In genomic region chr10:46296629-46297275, GRCh38 we compare ENCODE assay signal across 25 cellular contexts. TPM values are rescaled to one million over a fixed set of nuclear protein-coding genes. Genes with fewer than 3 reads are reported as not detected.
"Had no signal": no experiment of that assay in that cellular context is flagged by ENCODE, and none has a peak within 500 bp of the region (broad histone marks: within the 10 kb centered on the region; RNA-seq: fewer than 3 reads in every experiment).

No MANE protein-coding gene starts in this region.

- H3K9me3 ChIP-seq: colonic mucosa, esophagus squamous epithelium, ovary, tibial artery had no signal

- H3K27ac Mint-ChIP-seq: activated B cell treated with CpG ODN at 0.5 μM for 24 hours; activated CD4-positive, alpha-beta T cell treated with anti-CD3 and anti-CD28 coated beads, Interleukin-2, amount 10 ng/mL, durations not matched to agents 24 days and 14 days; activated naive CD8-positive, alpha-beta T cell treated with anti-CD3 and anti-CD28 coated beads for 36 hours; activated T-cell treated with anti-CD3 and anti-CD28 coated beads, Interleukin-2, amount 50 U/mL, for 72 hours; brain; stimulated activated naive B cell treated with anti-CD40 and anti-IgM and Interleukin-4, amounts not matched to agents 10 μg/mL and 1 μg/mL and 100 μg/mL, for 72 hours; T-helper 2 cell treated with Interferon-gamma antibody and Interleukin-4, amounts not matched to agents 5 μg/mL and 100 μg/mL, for 36 hours had no signal

- H3K27me3 Mint-ChIP-seq: activated naive CD8-positive, alpha-beta T cell treated with anti-CD3 and anti-CD28 coated beads for 36 hours had no signal

- H3K36me3 ChIP-seq: colonic mucosa, esophagus squamous epithelium, ovary, tibial artery had no signal

- H3K36me3 Mint-ChIP-seq: activated naive CD8-positive, alpha-beta T cell treated with anti-CD3 and anti-CD28 coated beads for 36 hours; brain; stimulated activated naive B cell treated with anti-CD40 and anti-IgM and Interleukin-4, amounts not matched to agents 10 μg/mL and 1 μg/mL and 100 μg/mL, for 72 hours had no signal

- H3K27me3 ChIP-seq: colonic mucosa, esophagus squamous epithelium, ovary had no signal

- H3K4me3 Mint-ChIP-seq: activated B cell treated with CpG ODN at 0.5 μM for 24 hours; activated CD4-positive, alpha-beta T cell treated with anti-CD3 and anti-CD28 coated beads, Interleukin-2, amount 10 ng/mL, durations not matched to agents 24 days and 14 days; activated naive CD8-positive, alpha-beta T cell treated with anti-CD3 and anti-CD28 coated beads for 36 hours; activated T-cell treated with anti-CD3 and anti-CD28 coated beads, Interleukin-2, amount 50 U/mL, for 72 hours; brain; stimulated activated naive B cell treated with anti-CD40 and anti-IgM and Interleukin-4, amounts not matched to agents 10 μg/mL and 1 μg/mL and 100 μg/mL, for 72 hours; T-helper 2 cell treated with Interferon-gamma antibody and Interleukin-4, amounts not matched to agents 5 μg/mL and 100 μg/mL, for 36 hours had no signal

- H3K4me3 ChIP-seq: colonic mucosa, esophagus squamous epithelium, ovary, tibial artery had no signal

- H3K9me3 Mint-ChIP-seq: activated B cell treated with CpG ODN at 0.5 μM for 24 hours; activated CD4-positive, alpha-beta T cell treated with anti-CD3 and anti-CD28 coated beads, Interleukin-2, amount 10 ng/mL, durations not matched to agents 24 days and 14 days; activated naive CD8-positive, alpha-beta T cell treated with anti-CD3 and anti-CD28 coated beads for 36 hours; activated T-cell treated with anti-CD3 and anti-CD28 coated beads, Interleukin-2, amount 50 U/mL, for 72 hours; stimulated activated naive B cell treated with anti-CD40 and anti-IgM and Interleukin-4, amounts not matched to agents 10 μg/mL and 1 μg/mL and 100 μg/mL, for 72 hours; T-helper 2 cell treated with Interferon-gamma antibody and Interleukin-4, amounts not matched to agents 5 μg/mL and 100 μg/mL, for 36 hours had no signal

- ATAC-seq: activated T-cell treated with anti-CD3 and anti-CD28 coated beads, Interleukin-2, amount 50 U/mL, for 72 hours; stimulated activated naive B cell treated with anti-CD40 and anti-IgM and Interleukin-4, amounts not matched to agents 10 μg/mL and 1 μg/mL and 100 μg/mL, for 72 hours had no signal

- H3K4me1 ChIP-seq: colonic mucosa had no signal

- DNase-seq: activated B cell treated with CpG ODN at 0.5 μM for 24 hours; activated CD4-positive, alpha-beta T cell treated with anti-CD3 and anti-CD28 coated beads, Interleukin-2, amount 10 ng/mL, durations not matched to agents 24 days and 14 days; activated gamma-delta T cell; activated naive CD8-positive, alpha-beta T cell treated with anti-CD3 and anti-CD28 coated beads for 36 hours; activated T-cell treated with anti-CD3 and anti-CD28 coated beads, Interleukin-2, amount 50 U/mL, for 72 hours; amygdala; central memory CD4-positive, alpha-beta T cell; colonic mucosa; effector CD4-positive, alpha-beta T cell; esophagus squamous epithelium; kidney glomerular epithelial cell; mesendoderm; ovary; stimulated activated CD4-positive, alpha-beta T cell treated with anti-CD3 and anti-CD28 coated beads, Interleukin-2, amount 100 ng/mL, for 48 hours; stimulated activated naive B cell treated with anti-CD40 and anti-IgM and Interleukin-4, amounts not matched to agents 10 μg/mL and 1 μg/mL and 100 μg/mL, for 72 hours had no signal

- H3K27ac ChIP-seq: colonic mucosa, esophagus squamous epithelium, ovary, tibial artery had no signal

RNA-seq across cellular contexts. Expression of gene ANTXRL, which starts 10.0 kb away (rescaled TPM):
- total RNA-seq: activated B cell treated with CpG ODN at 0.5 μM for 24 hours; activated CD4-positive, alpha-beta T cell treated with anti-CD3 and anti-CD28 coated beads, Interleukin-2, amount 10 ng/mL, durations not matched to agents 24 days and 14 days; activated CD8-positive, alpha-beta memory T cell treated with anti-CD3 and anti-CD28 coated beads for 36 hours; activated naive CD8-positive, alpha-beta T cell treated with anti-CD3 and anti-CD28 coated beads for 36 hours; activated T-cell treated with anti-CD3 and anti-CD28 coated beads, Interleukin-2, amount 50 U/mL, for 72 hours; colonic mucosa; endothelial cell of umbilical vein; esophagus squamous epithelium; fibroblast of villous mesenchyme; glomerular endothelial cell; liver; subcutaneous adipose tissue had no signal
- polyA plus RNA-seq: endothelial cell of umbilical vein, neural cell, ovary had no signal
